In genomic region chr20:23856226-23856625, GRCh38 we compare ENCODE assay signal across 23 cellular contexts. TPM values are rescaled to one million over a fixed set of nuclear protein-coding genes. Genes with fewer than 3 reads are reported as not detected.
"Had no signal": no experiment of that assay in that cellular context is flagged by ENCODE, and none has a peak within 500 bp of the region (broad histone marks: within the 10 kb centered on the region; RNA-seq: fewer than 3 reads in every experiment).

No MANE protein-coding gene starts in this region.

- H3K27ac ChIP-seq: HL-60, RWPE1, SJCRH30 had no signal

- ATAC-seq: Panc1, PC-3, SK-N-SH treated with all-trans-retinoic acid at 6 μM for 48 hours had no signal

- H3K36me3 ChIP-seq: MG63, SJCRH30 had no signal

- DNase-seq: Karpas-422, KG1, MG63, NCI-H1092 treated with DMSO at 0.1 percent for 48 hours, NCI-H1436, NCI-H187, NCI-H2029, NCI-H2081 treated with DMSO at 0.1 percent for 48 hours, NCI-H2171, NCI-H226, NCI-H446, NCI-H510A, NCI-H524 treated with DMSO at 0.1 percent for 48 hours, NCI-H69, NCI-H774, SHP77 treated with DMSO at 0.1 percent for 48 hours, SJCRH30 had no signal

- H3K4me1 ChIP-seq: SJCRH30 had no signal

- H3K9me3 ChIP-seq: MG63, SJCRH30 had no signal

- H3K27me3 ChIP-seq: MG63, SJCRH30 had no signal

- H3K4me3 ChIP-seq: MG63, SJCRH30 had no signal

- FAIRE-seq: HTR-8/SVneo had no signal

RNA-seq across cellular contexts. Expression of gene CST5, which starts 23.3 kb away (rescaled TPM):
- total RNA-seq: PC-3, SJCRH30 had no signal

RNA-seq across cellular contexts. Expression of gene CST2, which starts 29.7 kb away (rescaled TPM):
- total RNA-seq: PC-3, SJCRH30 had no signal
